1 cellular context compared by ENCODE assay signal in the genomic region with DNA sequence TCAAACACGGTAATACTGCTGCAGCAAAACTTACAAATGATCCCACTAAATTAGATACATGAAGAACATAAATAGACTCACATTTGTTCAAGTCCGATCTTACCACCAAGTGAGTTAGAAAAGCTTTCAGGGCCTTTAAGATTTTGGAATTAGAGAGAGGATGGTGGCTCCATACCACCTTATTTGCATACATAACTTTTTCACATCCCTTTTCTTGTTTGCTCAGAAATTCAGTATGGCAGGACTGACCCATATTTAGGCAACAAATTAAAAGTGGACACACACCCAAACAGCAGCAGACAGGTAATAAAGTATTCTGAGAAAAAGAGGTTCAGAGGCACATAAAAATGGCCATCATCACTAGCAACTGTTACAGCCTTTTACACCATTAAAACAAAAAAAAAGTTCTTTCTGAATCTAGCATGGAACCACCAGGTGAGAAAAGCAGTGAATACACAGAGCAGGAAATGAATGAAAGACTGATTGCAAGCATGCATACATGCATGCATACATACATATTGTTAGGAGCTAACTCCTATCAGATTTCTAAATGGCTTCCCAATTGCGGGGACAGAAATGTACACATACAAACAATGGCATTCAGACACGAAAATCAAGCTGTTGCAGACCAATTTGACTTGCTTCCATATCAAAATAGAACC.
A peak's percentile ranks its signal among the peaks of the same experiment; 100 is the strongest.
TF ChIP-seq lines count a peak whose summit lies in the region.

No MANE protein-coding gene starts in this region.

TF ChIP-seq in GM12878, 131 proteins besides CTCF, POLR2A, EP300 and RAD21 (continued from another document):
- TF ChIP-seq, protein P1, sequence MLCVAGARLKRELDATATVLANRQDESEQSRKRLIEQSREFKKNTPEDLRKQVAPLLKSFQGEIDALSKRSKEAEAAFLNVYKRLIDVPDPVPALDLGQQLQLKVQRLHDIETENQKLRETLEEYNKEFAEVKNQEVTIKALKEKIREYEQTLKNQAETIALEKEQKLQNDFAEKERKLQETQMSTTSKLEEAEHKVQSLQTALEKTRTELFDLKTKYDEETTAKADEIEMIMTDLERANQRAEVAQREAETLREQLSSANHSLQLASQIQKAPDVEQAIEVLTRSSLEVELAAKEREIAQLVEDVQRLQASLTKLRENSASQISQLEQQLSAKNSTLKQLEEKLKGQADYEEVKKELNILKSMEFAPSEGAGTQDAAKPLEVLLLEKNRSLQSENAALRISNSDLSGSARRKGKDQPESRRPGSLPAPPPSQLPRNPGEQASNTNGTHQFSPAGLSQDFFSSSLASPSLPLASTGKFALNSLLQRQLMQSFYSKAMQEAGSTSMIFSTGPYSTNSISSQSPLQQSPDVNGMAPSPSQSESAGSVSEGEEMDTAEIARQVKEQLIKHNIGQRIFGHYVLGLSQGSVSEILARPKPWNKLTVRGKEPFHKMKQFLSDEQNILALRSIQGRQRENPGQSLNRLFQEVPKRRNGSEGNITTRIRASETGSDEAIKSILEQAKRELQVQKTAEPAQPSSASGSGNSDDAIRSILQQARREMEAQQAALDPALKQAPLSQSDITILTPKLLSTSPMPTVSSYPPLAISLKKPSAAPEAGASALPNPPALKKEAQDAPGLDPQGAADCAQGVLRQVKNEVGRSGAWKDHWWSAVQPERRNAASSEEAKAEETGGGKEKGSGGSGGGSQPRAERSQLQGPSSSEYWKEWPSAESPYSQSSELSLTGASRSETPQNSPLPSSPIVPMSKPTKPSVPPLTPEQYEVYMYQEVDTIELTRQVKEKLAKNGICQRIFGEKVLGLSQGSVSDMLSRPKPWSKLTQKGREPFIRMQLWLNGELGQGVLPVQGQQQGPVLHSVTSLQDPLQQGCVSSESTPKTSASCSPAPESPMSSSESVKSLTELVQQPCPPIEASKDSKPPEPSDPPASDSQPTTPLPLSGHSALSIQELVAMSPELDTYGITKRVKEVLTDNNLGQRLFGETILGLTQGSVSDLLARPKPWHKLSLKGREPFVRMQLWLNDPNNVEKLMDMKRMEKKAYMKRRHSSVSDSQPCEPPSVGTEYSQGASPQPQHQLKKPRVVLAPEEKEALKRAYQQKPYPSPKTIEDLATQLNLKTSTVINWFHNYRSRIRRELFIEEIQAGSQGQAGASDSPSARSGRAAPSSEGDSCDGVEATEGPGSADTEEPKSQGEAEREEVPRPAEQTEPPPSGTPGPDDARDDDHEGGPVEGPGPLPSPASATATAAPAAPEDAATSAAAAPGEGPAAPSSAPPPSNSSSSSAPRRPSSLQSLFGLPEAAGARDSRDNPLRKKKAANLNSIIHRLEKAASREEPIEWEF (IDR thresholded peaks at IDR 0.05; ENCODE audit: insufficient replicate concordance, low read depth, low read length) = peak; percentile 43
- TF ChIP-seq MTA2 (IDR thresholded peaks at IDR 0.05; ENCODE audit: low read depth) (peak; percentile 34; the same call in 1 of the 2 replicates), SPI1 (IDR thresholded peaks at IDR 0.05; ENCODE audit: borderline replicate concordance, insufficient read depth, low read depth, low read length) (peak; percentile 81), IRF4 (IDR thresholded peaks at IDR 0.05; ENCODE audit: low read depth, low read length) (no peak), PKNOX1 (IDR thresholded peaks at IDR 0.05) (no peak), IKZF1 (conservative IDR thresholded peaks at IDR 0.05) (peak; percentile 22; the same call in 1 of the 2 replicates), PBX3 (IDR thresholded peaks at IDR 0.05; ENCODE audit: insufficient replicate concordance, low read depth, low read length) (no peak), IKZF2 (IDR thresholded peaks at IDR 0.05) (peak; percentile 29 to 38; a peak in 2 of 4 replicates), POU2F2 (IDR thresholded peaks at IDR 0.05; ENCODE audit: borderline replicate concordance, low read depth, low read length) (peak; percentile 75; the same call in 1 of the 3 replicates), ZZZ3 (IDR thresholded peaks at IDR 0.05; ENCODE audit: control insufficient read depth, insufficient read length, low read depth) (no peak)
